Comparison of ENCODE assay signal across 23 cellular contexts in genomic region chr15:25685216-25685569, GRCh38.
DNase-seq lines count a peak whose midpoint lies in the region; ATAC-seq and TF ChIP-seq lines count a peak whose summit lies in the region.
"Had no signal": no experiment of that assay in that cellular context is flagged by ENCODE, and none has a peak within 500 bp of the region (broad histone marks: within the 10 kb centered on the region; RNA-seq: fewer than 3 reads in every experiment).

No MANE protein-coding gene starts in this region.

- H3K36me3 Mint-ChIP-seq in HFFc6 (ENCODE audit: low read depth) (peaks cover 38% of the 10 kb centered on the region), nephron (ENCODE audit: low read depth) (no peaks in the 10 kb centered on the region)
- H3K36me3 Mint-ChIP-seq: naive B cell had no signal

- peaks cover 38% of the 10 kb centered on the region for H3K4me1 ChIP-seq in stomach smooth muscle (ENCODE audit: control insufficient read depth, insufficient read depth, low read length)
- H3K4me1 ChIP-seq in effector memory CD4-positive, alpha-beta T cell (ENCODE audit: control insufficient read depth, insufficient read depth, low read length, poor library complexity, severe bottlenecking): no peaks in the 10 kb centered on the region
- H3K4me1 ChIP-seq: pancreas, right lobe of liver had no signal

- DNase-seq in HFFc6 (no peak), coronary artery (ENCODE audit: low spot score) (peak; percentile 36), brain microvascular endothelial cell (no peak), left lobe of liver (ENCODE audit: low spot score) (no peak)
- DNase-seq in effector memory CD4-positive, alpha-beta T cell: no peak
- DNase-seq: activated CD4-positive, alpha-beta T cell treated with anti-CD3 and anti-CD28 coated beads for 4 hours; activated naive CD4-positive, alpha-beta T cell treated with Interleukin-2 at 50 U/mL for 16 hours; activated T-cell treated with anti-CD3 and anti-CD28 coated beads, Interleukin-2, amount 50 U/mL, for 48 hours; central memory CD4-positive, alpha-beta T cell; H7; Kasumi-1; naive B cell; NCI-H1694 treated with DMSO at 0.1 percent for 48 hours; NCI-H748 treated with DMSO at 0.1 percent for 48 hours; pancreas; right lobe of liver; RPMI8226; T-helper 2 cell had no signal

- H3K9ac ChIP-seq in stomach smooth muscle (ENCODE audit: low read length in 2 of 2): no peak overlapping the region

- TF ChIP-seq CTCF in HFFc6 (IDR thresholded peaks at IDR 0.05) (peak; percentile 19; the same call in 1 of the 2 replicates), coronary artery (IDR thresholded peaks at IDR 0.05) (no peak), nephron (IDR thresholded peaks at IDR 0.05; ENCODE audit: unreplicated experiment in 3 of 3) (no peak), brain microvascular endothelial cell (IDR thresholded peaks at IDR 0.05; ENCODE audit: low read depth, low read length, missing control alignments) (no peak)

- in situ Hi-C loops in brain microvascular endothelial cell (cut with HindIII; ENCODE audit: low pct_ligation_motif_present, low sequenced_read_pairs): no loop called here

- ATAC-seq in left lobe of liver: no peak
- ATAC-seq in HG03442 (IDR thresholded peaks at IDR 0.05; ENCODE audit: unreplicated experiment): no peak
- ATAC-seq: right lobe of liver had no signal

- H3K4me1 Mint-ChIP-seq in HFFc6 (ENCODE audit: low read depth) (peaks cover 34% of the 10 kb centered on the region), nephron (peaks cover 35% of the 10 kb centered on the region)
- H3K4me1 Mint-ChIP-seq: CD14-positive monocyte, naive B cell had no signal

- H3K36me3 ChIP-seq in stomach smooth muscle (ENCODE audit: control insufficient read depth in 2 of 2, insufficient read depth in 2 of 2, low read length in 2 of 2): peaks cover 15 to 19% of the 10 kb centered on the region in 2 donors
- H3K36me3 ChIP-seq in brain microvascular endothelial cell (replicated peaks): no peaks in the 10 kb centered on the region
- H3K36me3 ChIP-seq in effector memory CD4-positive, alpha-beta T cell (ENCODE audit: control insufficient read depth, insufficient read depth, low read length): peaks cover 26% of the 10 kb centered on the region
- H3K36me3 ChIP-seq: pancreas, right lobe of liver had no signal

- H3K4me3 Mint-ChIP-seq in HFFc6 (peak overlapping the region; percentile 19; the same call in 1 of the 2 replicates), nephron (no peak overlapping the region)
- H3K4me3 Mint-ChIP-seq: CD14-positive monocyte, naive B cell had no signal

- H3K9me3 Mint-ChIP-seq in HFFc6: no peaks in the 10 kb centered on the region; the same call in 1 of the 2 replicates
- no peaks in the 10 kb centered on the region for H3K9me3 Mint-ChIP-seq in nephron

- no peaks in the 10 kb centered on the region for H3K27me3 ChIP-seq in stomach smooth muscle (ENCODE audit: control insufficient read depth in 1 of 2, insufficient read depth in 2 of 2, low read length in 2 of 2)
- no peaks in the 10 kb centered on the region for H3K27me3 ChIP-seq in brain microvascular endothelial cell (replicated peaks)
- no peaks in the 10 kb centered on the region for H3K27me3 ChIP-seq in effector memory CD4-positive, alpha-beta T cell (replicated peaks; ENCODE audit: control insufficient read depth, insufficient read depth, low read length, poor library complexity, severe bottlenecking)
- H3K27me3 ChIP-seq: pancreas, right lobe of liver had no signal

- H3K27me3 Mint-ChIP-seq in HFFc6 (ENCODE audit: insufficient read depth) (no peaks in the 10 kb centered on the region; the same call in 1 of the 2 replicates), nephron (ENCODE audit: low read depth) (peaks cover 9% of the 10 kb centered on the region)
- H3K27me3 Mint-ChIP-seq: naive B cell had no signal

- H3K27ac Mint-ChIP-seq in HFFc6 (peak overlapping the region; percentile 70), nephron (peak overlapping the region; percentile 22 to 79 (median 69))
- H3K27ac Mint-ChIP-seq: CD14-positive monocyte, naive B cell had no signal

- H3K27ac ChIP-seq in coronary artery (peak overlapping the region; percentile 58 to 85), stomach smooth muscle (ENCODE audit: low read length) (peak overlapping the region; percentile 24), brain microvascular endothelial cell (no peak overlapping the region)
- no peak overlapping the region for H3K27ac ChIP-seq in effector memory CD4-positive, alpha-beta T cell (ENCODE audit: insufficient read depth, low read length, poor library complexity, severe bottlenecking)
- H3K27ac ChIP-seq: pancreas, right lobe of liver, SK-N-MC had no signal

- H3K4me3 ChIP-seq in coronary artery: no peak overlapping the region
- H3K4me3 ChIP-seq in stomach smooth muscle (ENCODE audit: low read length in 2 of 2): no peak overlapping the region
- no peak overlapping the region for H3K4me3 ChIP-seq in brain microvascular endothelial cell (ENCODE audit: low read depth, low read length)
- H3K4me3 ChIP-seq in effector memory CD4-positive, alpha-beta T cell (ENCODE audit: insufficient read depth, low read depth, low read length, poor library complexity, severe bottlenecking): no peak overlapping the region
- H3K4me3 ChIP-seq: pancreas, right lobe of liver, SK-N-MC had no signal

- no peaks in the 10 kb centered on the region for H3K9me3 ChIP-seq in stomach smooth muscle (ENCODE audit: control insufficient read depth in 2 of 2, low read length in 2 of 2)
- no peaks in the 10 kb centered on the region for H3K9me3 ChIP-seq in effector memory CD4-positive, alpha-beta T cell (ENCODE audit: control insufficient read depth, low read length)
- H3K9me3 ChIP-seq: pancreas, right lobe of liver had no signal

Comparison
In these comparisons a context has a peak if more than half of its experiments do, and no peak if none do; other contexts are left out.
1. H3K27ac ChIP-seq: peak in coronary artery (2 of 2) and stomach smooth muscle (single experiment); none in brain microvascular endothelial cell (single experiment) and effector memory CD4-positive, alpha-beta T cell (single experiment).